Comparison of ENCODE assay signal across 1 cellular context in the genomic region with DNA sequence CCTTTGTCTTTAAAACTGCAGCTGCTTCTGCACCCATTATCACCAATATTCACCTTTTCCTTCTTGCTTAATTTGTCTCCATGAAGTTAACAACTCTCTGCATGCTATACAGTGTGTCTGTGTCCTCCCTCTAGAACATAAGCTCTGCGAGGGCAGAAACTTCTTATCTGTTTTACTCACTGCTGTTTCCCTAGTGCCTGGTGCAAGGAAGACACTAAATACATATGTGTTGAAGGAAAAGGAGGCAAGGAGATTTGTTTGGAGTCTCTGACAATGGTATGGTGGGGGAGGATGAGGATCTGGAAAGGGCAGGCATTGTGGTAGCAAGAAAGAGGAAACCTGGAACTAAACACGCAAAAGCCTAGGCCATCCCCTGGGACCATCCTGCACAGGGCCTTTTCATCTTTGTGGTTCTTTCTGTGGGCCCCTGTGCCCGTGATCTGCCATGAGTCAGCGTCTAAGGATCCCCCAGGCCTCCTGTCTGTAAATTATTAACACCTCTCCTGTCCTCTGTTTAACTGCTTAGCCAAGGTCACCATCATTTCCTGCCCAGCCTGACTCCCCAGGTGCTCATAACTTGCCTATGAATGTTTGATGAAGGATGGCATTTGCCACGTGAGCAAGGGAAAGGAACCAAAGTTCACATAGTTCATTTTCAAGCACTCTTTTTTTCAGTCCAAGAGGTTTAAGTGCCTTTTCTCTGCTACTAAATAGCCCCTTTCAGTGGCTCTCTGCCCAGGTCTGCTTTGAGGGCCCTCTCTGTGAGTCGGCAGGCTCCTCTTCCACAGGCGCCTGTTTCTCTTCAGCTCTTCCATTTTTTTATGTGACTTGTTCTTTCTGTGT.
TF ChIP-seq lines count a peak whose summit lies in the region.

No MANE protein-coding gene starts in this region.

TF ChIP-seq in HepG2, 621 proteins besides CTCF, POLR2A, EP300 and RAD21 (continued from another document and continues in another):
- no peak for TF ChIP-seq ZFP62 (CRISPR knock-in tag; IDR thresholded peaks at IDR 0.05)
- TF ChIP-seq, protein P1, sequence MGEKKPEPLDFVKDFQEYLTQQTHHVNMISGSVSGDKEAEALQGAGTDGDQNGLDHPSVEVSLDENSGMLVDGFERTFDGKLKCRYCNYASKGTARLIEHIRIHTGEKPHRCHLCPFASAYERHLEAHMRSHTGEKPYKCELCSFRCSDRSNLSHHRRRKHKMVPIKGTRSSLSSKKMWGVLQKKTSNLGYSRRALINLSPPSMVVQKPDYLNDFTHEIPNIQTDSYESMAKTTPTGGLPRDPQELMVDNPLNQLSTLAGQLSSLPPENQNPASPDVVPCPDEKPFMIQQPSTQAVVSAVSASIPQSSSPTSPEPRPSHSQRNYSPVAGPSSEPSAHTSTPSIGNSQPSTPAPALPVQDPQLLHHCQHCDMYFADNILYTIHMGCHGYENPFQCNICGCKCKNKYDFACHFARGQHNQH (CRISPR knock-in tag; IDR thresholded peaks at IDR 0.05): peak; percentile 93
- no peak for TF ChIP-seq ARNT2 (CRISPR knock-in tag; IDR thresholded peaks at IDR 0.05; ENCODE audit: low read depth)
- TF ChIP-seq, protein P2, sequence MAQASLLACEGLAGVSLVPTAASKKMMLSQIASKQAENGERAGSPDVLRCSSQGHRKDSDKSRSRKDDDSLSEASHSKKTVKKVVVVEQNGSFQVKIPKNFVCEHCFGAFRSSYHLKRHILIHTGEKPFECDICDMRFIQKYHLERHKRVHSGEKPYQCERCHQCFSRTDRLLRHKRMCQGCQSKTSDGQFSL (CRISPR knock-in tag; IDR thresholded peaks at IDR 0.05): no peak
- no peak for TF ChIP-seq KDM5A (IDR thresholded peaks at IDR 0.05; ENCODE audit: borderline replicate concordance, low read length)
- no peak for TF ChIP-seq ZNF282 (IDR thresholded peaks at IDR 0.05; ENCODE audit: partially characterized antibody)
- peak; percentile 73 for TF ChIP-seq GFI1 (CRISPR knock-in tag; IDR thresholded peaks at IDR 0.05; ENCODE audit: borderline replicate concordance)
- no peak for TF ChIP-seq ZNF30 (CRISPR knock-in tag; IDR thresholded peaks at IDR 0.05)
- peak; percentile 94; the same call in 1 of the 2 replicates for TF ChIP-seq MIER3 (CRISPR knock-in tag; IDR thresholded peaks at IDR 0.05; ENCODE audit: borderline replicate concordance)
- TF ChIP-seq, protein P3, sequence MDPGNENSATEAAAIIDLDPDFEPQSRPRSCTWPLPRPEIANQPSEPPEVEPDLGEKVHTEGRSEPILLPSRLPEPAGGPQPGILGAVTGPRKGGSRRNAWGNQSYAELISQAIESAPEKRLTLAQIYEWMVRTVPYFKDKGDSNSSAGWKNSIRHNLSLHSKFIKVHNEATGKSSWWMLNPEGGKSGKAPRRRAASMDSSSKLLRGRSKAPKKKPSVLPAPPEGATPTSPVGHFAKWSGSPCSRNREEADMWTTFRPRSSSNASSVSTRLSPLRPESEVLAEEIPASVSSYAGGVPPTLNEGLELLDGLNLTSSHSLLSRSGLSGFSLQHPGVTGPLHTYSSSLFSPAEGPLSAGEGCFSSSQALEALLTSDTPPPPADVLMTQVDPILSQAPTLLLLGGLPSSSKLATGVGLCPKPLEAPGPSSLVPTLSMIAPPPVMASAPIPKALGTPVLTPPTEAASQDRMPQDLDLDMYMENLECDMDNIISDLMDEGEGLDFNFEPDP (CRISPR knock-in tag; conservative IDR thresholded peaks at IDR 0.05): no peak
- TF ChIP-seq SETDB1 (CRISPR knock-in tag; IDR thresholded peaks at IDR 0.05; ENCODE audit: borderline replicate concordance): no peak
- peak; percentile 62; the same call in 1 of the 2 replicates for TF ChIP-seq HMG20B (CRISPR knock-in tag; conservative IDR thresholded peaks at IDR 0.05)
- TF ChIP-seq, protein P4, sequence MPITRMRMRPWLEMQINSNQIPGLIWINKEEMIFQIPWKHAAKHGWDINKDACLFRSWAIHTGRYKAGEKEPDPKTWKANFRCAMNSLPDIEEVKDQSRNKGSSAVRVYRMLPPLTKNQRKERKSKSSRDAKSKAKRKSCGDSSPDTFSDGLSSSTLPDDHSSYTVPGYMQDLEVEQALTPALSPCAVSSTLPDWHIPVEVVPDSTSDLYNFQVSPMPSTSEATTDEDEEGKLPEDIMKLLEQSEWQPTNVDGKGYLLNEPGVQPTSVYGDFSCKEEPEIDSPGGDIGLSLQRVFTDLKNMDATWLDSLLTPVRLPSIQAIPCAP (CRISPR knock-in tag; IDR thresholded peaks at IDR 0.05; ENCODE audit: low read depth): no peak
- peak; percentile 72; the same call in 1 of the 2 replicates for TF ChIP-seq KDM4B (CRISPR knock-in tag; IDR thresholded peaks at IDR 0.05)
- TF ChIP-seq JUNB (CRISPR knock-in tag; IDR thresholded peaks at IDR 0.05; ENCODE audit: borderline replicate concordance): peak; percentile 95
- peak; percentile 95; the same call in 1 of the 2 replicates for TF ChIP-seq DPF2 (CRISPR knock-in tag; IDR thresholded peaks at IDR 0.05; ENCODE audit: borderline replicate concordance, low read depth)
- peak; percentile 71; the same call in 1 of the 2 replicates for TF ChIP-seq RFXANK (CRISPR knock-in tag; IDR thresholded peaks at IDR 0.05)
- TF ChIP-seq CBFB (CRISPR knock-in tag; IDR thresholded peaks at IDR 0.05): peak; percentile 88
- TF ChIP-seq ZNF431 (CRISPR knock-in tag; IDR thresholded peaks at IDR 0.05; ENCODE audit: borderline replicate concordance, low read depth): peak; percentile 78; the same call in 1 of the 2 replicates
- no peak for TF ChIP-seq ZNF672 (CRISPR knock-in tag; IDR thresholded peaks at IDR 0.05)
- peak; percentile 55; the same call in 1 of the 2 replicates for TF ChIP-seq MXD4 (CRISPR knock-in tag; IDR thresholded peaks at IDR 0.05)
- TF ChIP-seq TRIM24 (CRISPR knock-in tag; IDR thresholded peaks at IDR 0.05): peak; percentile 69; the same call in 1 of the 2 replicates
- TF ChIP-seq SMAD3 (CRISPR knock-in tag; IDR thresholded peaks at IDR 0.05): peak; percentile 50; the same call in 1 of the 2 replicates
- TF ChIP-seq KLF16 (CRISPR knock-in tag; IDR thresholded peaks at IDR 0.05): peak in 1 of 2 experiments; percentile 90; a peak in 2 of 4 replicates
- TF ChIP-seq, protein P5, sequence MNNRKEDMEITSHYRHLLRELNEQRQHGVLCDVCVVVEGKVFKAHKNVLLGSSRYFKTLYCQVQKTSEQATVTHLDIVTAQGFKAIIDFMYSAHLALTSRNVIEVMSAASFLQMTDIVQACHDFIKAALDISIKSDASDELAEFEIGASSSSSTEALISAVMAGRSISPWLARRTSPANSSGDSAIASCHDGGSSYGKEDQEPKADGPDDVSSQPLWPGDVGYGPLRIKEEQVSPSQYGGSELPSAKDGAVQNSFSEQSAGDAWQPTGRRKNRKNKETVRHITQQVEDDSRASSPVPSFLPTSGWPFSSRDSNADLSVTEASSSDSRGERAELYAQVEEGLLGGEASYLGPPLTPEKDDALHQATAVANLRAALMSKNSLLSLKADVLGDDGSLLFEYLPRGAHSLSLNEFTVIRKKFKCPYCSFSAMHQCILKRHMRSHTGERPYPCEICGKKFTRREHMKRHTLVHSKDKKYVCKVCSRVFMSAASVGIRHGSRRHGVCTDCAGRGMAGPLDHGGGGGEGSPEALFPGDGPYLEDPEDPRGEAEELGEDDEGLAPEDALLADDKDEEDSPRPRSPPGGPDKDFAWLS (CRISPR knock-in tag; IDR thresholded peaks at IDR 0.05; ENCODE audit: borderline replicate concordance): no peak
- peak; percentile 90; the same call in 1 of the 2 replicates for TF ChIP-seq NKX3-1 (CRISPR knock-in tag; IDR thresholded peaks at IDR 0.05)
- peak; percentile 42; the same call in 1 of the 2 replicates for TF ChIP-seq KDM1A (CRISPR knock-in tag; IDR thresholded peaks at IDR 0.05)
- TF ChIP-seq ZNF224 (CRISPR knock-in tag; IDR thresholded peaks at IDR 0.05): 0 out of 2 replicates have a peak, but pooled peaks have one; percentile 75
- TF ChIP-seq, protein P6, sequence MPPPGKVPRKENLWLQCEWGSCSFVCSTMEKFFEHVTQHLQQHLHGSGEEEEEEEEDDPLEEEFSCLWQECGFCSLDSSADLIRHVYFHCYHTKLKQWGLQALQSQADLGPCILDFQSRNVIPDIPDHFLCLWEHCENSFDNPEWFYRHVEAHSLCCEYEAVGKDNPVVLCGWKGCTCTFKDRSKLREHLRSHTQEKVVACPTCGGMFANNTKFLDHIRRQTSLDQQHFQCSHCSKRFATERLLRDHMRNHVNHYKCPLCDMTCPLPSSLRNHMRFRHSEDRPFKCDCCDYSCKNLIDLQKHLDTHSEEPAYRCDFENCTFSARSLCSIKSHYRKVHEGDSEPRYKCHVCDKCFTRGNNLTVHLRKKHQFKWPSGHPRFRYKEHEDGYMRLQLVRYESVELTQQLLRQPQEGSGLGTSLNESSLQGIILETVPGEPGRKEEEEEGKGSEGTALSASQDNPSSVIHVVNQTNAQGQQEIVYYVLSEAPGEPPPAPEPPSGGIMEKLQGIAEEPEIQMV (CRISPR knock-in tag; IDR thresholded peaks at IDR 0.05; ENCODE audit: low read depth): 0 out of 2 replicates have a peak, but pooled peaks have one; percentile 35
- TF ChIP-seq ETV6 (CRISPR knock-in tag; conservative IDR thresholded peaks at IDR 0.05): no peak
- TF ChIP-seq ZNF563 (CRISPR knock-in tag; IDR thresholded peaks at IDR 0.05): peak; percentile 33; the same call in 1 of the 2 replicates
- TF ChIP-seq ETV5 (CRISPR knock-in tag; IDR thresholded peaks at IDR 0.05; ENCODE audit: borderline replicate concordance): peak; percentile 97
- peak; percentile 95 for TF ChIP-seq RXRB (CRISPR knock-in tag; IDR thresholded peaks at IDR 0.05; ENCODE audit: borderline replicate concordance)
- peak; percentile 98 for TF ChIP-seq HNF4A (CRISPR knock-in tag; IDR thresholded peaks at IDR 0.05)
- 0 out of 2 replicates have a peak, but pooled peaks have one; percentile 36 for TF ChIP-seq ZSCAN12 (CRISPR knock-in tag; IDR thresholded peaks at IDR 0.05)
- TF ChIP-seq, protein P7, sequence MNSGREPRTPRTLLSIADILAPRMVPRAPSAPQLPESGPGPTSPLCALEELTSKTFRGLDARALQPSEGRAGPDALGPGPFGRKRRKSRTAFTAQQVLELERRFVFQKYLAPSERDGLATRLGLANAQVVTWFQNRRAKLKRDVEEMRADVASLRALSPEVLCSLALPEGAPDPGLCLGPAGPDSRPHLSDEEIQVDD (CRISPR knock-in tag; IDR thresholded peaks at IDR 0.05; ENCODE audit: borderline replicate concordance): no peak
- TF ChIP-seq U2AF1 (optimal IDR thresholded peaks at IDR 0.05; ENCODE audit: low read depth, low read length): no peak
- TF ChIP-seq, protein P8, sequence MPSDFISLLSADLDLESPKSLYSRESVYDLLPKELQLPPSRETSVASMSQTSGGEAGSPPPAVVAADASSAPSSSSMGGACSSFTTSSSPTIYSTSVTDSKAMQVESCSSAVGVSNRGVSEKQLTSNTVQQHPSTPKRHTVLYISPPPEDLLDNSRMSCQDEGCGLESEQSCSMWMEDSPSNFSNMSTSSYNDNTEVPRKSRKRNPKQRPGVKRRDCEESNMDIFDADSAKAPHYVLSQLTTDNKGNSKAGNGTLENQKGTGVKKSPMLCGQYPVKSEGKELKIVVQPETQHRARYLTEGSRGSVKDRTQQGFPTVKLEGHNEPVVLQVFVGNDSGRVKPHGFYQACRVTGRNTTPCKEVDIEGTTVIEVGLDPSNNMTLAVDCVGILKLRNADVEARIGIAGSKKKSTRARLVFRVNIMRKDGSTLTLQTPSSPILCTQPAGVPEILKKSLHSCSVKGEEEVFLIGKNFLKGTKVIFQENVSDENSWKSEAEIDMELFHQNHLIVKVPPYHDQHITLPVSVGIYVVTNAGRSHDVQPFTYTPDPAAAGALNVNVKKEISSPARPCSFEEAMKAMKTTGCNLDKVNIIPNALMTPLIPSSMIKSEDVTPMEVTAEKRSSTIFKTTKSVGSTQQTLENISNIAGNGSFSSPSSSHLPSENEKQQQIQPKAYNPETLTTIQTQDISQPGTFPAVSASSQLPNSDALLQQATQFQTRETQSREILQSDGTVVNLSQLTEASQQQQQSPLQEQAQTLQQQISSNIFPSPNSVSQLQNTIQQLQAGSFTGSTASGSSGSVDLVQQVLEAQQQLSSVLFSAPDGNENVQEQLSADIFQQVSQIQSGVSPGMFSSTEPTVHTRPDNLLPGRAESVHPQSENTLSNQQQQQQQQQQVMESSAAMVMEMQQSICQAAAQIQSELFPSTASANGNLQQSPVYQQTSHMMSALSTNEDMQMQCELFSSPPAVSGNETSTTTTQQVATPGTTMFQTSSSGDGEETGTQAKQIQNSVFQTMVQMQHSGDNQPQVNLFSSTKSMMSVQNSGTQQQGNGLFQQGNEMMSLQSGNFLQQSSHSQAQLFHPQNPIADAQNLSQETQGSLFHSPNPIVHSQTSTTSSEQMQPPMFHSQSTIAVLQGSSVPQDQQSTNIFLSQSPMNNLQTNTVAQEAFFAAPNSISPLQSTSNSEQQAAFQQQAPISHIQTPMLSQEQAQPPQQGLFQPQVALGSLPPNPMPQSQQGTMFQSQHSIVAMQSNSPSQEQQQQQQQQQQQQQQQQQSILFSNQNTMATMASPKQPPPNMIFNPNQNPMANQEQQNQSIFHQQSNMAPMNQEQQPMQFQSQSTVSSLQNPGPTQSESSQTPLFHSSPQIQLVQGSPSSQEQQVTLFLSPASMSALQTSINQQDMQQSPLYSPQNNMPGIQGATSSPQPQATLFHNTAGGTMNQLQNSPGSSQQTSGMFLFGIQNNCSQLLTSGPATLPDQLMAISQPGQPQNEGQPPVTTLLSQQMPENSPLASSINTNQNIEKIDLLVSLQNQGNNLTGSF (CRISPR knock-in tag; IDR thresholded peaks at IDR 0.05): peak; percentile 32; the same call in 1 of the 2 replicates
- TF ChIP-seq SKI (IDR thresholded peaks at IDR 0.05; ENCODE audit: partially characterized antibody): peak; percentile 85
- peak; percentile 81; the same call in 1 of the 2 replicates for TF ChIP-seq NR2F2 (IDR thresholded peaks at IDR 0.05; ENCODE audit: borderline replicate concordance, low read depth)
- TF ChIP-seq ZNF331 (CRISPR knock-in tag; IDR thresholded peaks at IDR 0.05): peak; percentile 87
- TF ChIP-seq, protein P9, sequence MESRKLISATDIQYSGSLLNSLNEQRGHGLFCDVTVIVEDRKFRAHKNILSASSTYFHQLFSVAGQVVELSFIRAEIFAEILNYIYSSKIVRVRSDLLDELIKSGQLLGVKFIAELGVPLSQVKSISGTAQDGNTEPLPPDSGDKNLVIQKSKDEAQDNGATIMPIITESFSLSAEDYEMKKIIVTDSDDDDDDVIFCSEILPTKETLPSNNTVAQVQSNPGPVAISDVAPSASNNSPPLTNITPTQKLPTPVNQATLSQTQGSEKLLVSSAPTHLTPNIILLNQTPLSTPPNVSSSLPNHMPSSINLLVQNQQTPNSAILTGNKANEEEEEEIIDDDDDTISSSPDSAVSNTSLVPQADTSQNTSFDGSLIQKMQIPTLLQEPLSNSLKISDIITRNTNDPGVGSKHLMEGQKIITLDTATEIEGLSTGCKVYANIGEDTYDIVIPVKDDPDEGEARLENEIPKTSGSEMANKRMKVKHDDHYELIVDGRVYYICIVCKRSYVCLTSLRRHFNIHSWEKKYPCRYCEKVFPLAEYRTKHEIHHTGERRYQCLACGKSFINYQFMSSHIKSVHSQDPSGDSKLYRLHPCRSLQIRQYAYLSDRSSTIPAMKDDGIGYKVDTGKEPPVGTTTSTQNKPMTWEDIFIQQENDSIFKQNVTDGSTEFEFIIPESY (CRISPR knock-in tag; IDR thresholded peaks at IDR 0.05): peak; percentile 59; the same call in 1 of the 2 replicates
- no peak for TF ChIP-seq NBN (conservative IDR thresholded peaks at IDR 0.05)
- peak; percentile 54 for TF ChIP-seq TAF1 (CRISPR knock-in tag; IDR thresholded peaks at IDR 0.05)
- TF ChIP-seq PHB2 (IDR thresholded peaks at IDR 0.05; ENCODE audit: partially characterized antibody): no peak
- TF ChIP-seq RFX1 (IDR thresholded peaks at IDR 0.05): no peak
- no peak for TF ChIP-seq STAT5B (CRISPR knock-in tag; IDR thresholded peaks at IDR 0.05)
